ENCODE assay signal across 9 cellular contexts in the genomic region with DNA sequence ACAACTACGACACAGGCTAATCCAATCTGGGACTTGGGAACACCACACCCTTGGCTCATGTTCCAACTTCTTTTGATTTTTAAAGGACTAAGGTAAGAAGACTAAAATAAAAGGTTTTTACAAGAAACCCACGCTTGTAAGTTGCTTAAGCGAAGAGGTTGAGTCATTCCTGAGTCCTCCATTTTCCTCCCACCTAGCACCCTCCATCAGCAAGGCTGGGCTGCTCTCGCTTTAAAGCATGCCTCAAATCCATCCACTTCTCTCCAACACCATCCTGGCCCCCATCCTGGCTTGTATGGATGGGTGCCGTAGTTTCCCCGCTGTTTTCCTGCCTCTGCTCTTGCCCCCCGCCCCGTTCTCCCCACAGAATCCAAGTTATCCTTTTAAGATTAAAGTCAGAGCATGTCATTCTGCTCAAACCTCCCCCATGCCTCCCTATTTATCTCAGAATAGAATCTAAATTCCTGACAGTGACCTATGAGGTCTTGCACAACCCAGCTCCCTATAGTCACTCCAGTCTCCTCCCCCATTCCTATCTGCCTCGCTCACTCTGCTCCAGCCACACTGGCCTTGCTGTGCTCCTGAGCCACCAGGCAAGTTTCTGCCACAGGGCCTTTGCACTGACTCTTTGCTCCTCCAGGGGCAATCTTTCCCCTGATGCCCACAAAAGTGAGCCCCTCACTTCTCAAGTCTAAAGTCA. TPM values are rescaled to one million over a fixed set of nuclear protein-coding genes. Genes with fewer than 3 reads are reported as not detected.
DNase-seq lines count a peak whose midpoint lies in the region; ATAC-seq, FAIRE-seq and TF ChIP-seq lines count a peak whose summit lies in the region.
"Had no signal": no experiment of that assay in that cellular context is flagged by ENCODE, and none has a peak within 500 bp of the region (broad histone marks: within the 10 kb centered on the region; RNA-seq: fewer than 3 reads in every experiment).

No MANE protein-coding gene starts in this region.

- FAIRE-seq in HTR-8/SVneo (lab: Jason Lieb, UNC) (no peak), GM12878 (lab: Jason Lieb, UNC) (no peak)

- H3K4me1 ChIP-seq in GM12878 (ENCODE audit: control insufficient read depth, insufficient read depth, low read length) (peaks cover 17% of the 10 kb centered on the region), gastroesophageal sphincter (peaks cover 0 to 19% (median 0%) of the 10 kb centered on the region in 3 donors)

- H3K4me3 ChIP-seq in GM12878 (no peak overlapping the region), gastroesophageal sphincter (no peak overlapping the region)

- SMC1A ChIA-PET in GM12878 (lab: Charles Lee; ENCODE audit: uncharacterized antibody, unreplicated experiment): interaction anchor here (0.9 to 3.7 kb wide), 2 partner anchors 26 to 77 kb away, joined by 3 to 22 read pairs; no protein-coding TSS in a partner anchor

- peaks cover 39% of the 10 kb centered on the region for H3K79me2 ChIP-seq in GM12878 (ENCODE audit: control insufficient read depth, insufficient read depth, low read length)

- RAD21 ChIA-PET in GM12878 (lab: Charles Lee; ENCODE audit: unreplicated experiment): interaction anchor here (2.3 to 2.9 kb wide), 2 partner anchors 72 to 77 kb away, joined by 10 to 13 read pairs; no protein-coding TSS in a partner anchor

- DNase-seq in A172 (ENCODE audit: low spot score) (peak; percentile 75), HTR-8/SVneo (ENCODE audit: insufficient read length, low spot score) (peak; percentile 75), GM12878 (ENCODE audit: low read depth, low spot score) (no peak), left colon (no peak), NCI-H526 treated with DMSO at 0.1 percent for 48 hours (lab: John Stamatoyannopoulos, UW) (no peak), globus pallidus (ENCODE audit: low spot score) (no peak)
- DNase-seq: CD4-positive, CD25-positive, alpha-beta regulatory T cell had no signal

- TF ChIP-seq POLR2A in GM12878 (IDR thresholded peaks at IDR 0.05; ENCODE audit: low read depth, low read length) (no peak), gastroesophageal sphincter (IDR thresholded peaks at IDR 0.05) (no peak)

- 94% methylated on average over 9 of the region's 9 CpGs for WGBS in GM12878 (ENCODE audit: insufficient coverage, insufficient replicate concordance, low lambda C conversion rate, missing lambda C conversion rate)
- WGBS in gastroesophageal sphincter (ENCODE audit: low coverage in 1 of 2), 2 donors: 81 to 94% methylated on average over 7 to 8 of the region's 9 CpGs

- no peak for TF ChIP-seq CTCF in GM12878 (IDR thresholded peaks at IDR 0.05 in 2 of 3, conservative IDR thresholded peaks at IDR 0.05 in 1 of 3; ENCODE audit: control insufficient read depth in 2 of 3, extremely low read depth in 1 of 3, insufficient read depth in 1 of 3, low read depth in 3 of 3, low read length in 3 of 3)
- no peak for TF ChIP-seq CTCF in gastroesophageal sphincter (IDR thresholded peaks at IDR 0.05)

- ATAC-seq in GM12878: 0 out of 3 replicates have a peak, but pooled peaks have one; percentile 9
- peak; percentile 38 for ATAC-seq in left colon
- ATAC-seq in GM21528 (IDR thresholded peaks at IDR 0.05; ENCODE audit: low FRiP score, unreplicated experiment): no peak
- no peak for ATAC-seq in gastroesophageal sphincter

- H3K27ac ChIP-seq in GM12878 (ENCODE audit: control insufficient read depth, insufficient read depth) (peak overlapping the region; percentile 20; the same call in 1 of the 2 replicates), gastroesophageal sphincter (no peak overlapping the region)

- H2AFZ ChIP-seq in GM12878 (ENCODE audit: control insufficient read depth, low read depth, low read length): no peak overlapping the region

- H3K9me3 ChIP-seq in GM12878 (replicated peaks; ENCODE audit: control insufficient read depth, insufficient read depth, low read length) (peaks cover 5% of the 10 kb centered on the region; the same call in 1 of the 3 replicates), gastroesophageal sphincter (no peaks in the 10 kb centered on the region)

- POLR2A ChIA-PET in GM12878 (lab: Charles Lee): interaction anchor here (1.5 to 3.3 kb wide), 2 partner anchors 32 to 42 kb away, joined by 3 to 12 read pairs; no protein-coding TSS in a partner anchor

- no peak overlapping the region for H3K4me2 ChIP-seq in GM12878 (ENCODE audit: control insufficient read depth, insufficient read depth)

- CTCF ChIA-PET in GM12878 (lab: Yijun Ruan, JAX): interaction anchor here (3.6 kb wide), 1 partner anchor 77 kb away, joined by 30 read pairs; no protein-coding TSS in a partner anchor

- TF ChIP-seq EP300 in GM12878 (IDR thresholded peaks at IDR 0.05; ENCODE audit: borderline replicate concordance in 1 of 2, control insufficient read depth in 1 of 2, low read depth in 2 of 2, low read length in 2 of 2) (no peak), gastroesophageal sphincter (IDR thresholded peaks at IDR 0.05) (no peak)

- intact Hi-C loops in GM12878 (cut with micrococcal nuclease; ENCODE audit: unreplicated experiment): loop anchor here (2.0 kb wide), 1 partner anchor 54 kb away; no protein-coding TSS in a partner anchor
- intact Hi-C loops in left colon (cut with DNase I, micrococcal nuclease): no loop called here

- H3K9ac ChIP-seq in GM12878 (ENCODE audit: control insufficient read depth, insufficient read depth, low read length): no peak overlapping the region

- H3K27me3 ChIP-seq in GM12878 (replicated peaks in 1 of 2; ENCODE audit: control insufficient read depth in 2 of 2, insufficient read depth in 2 of 2, low read length in 1 of 2): no peaks in the 10 kb centered on the region
- H3K27me3 ChIP-seq in gastroesophageal sphincter: no peaks in the 10 kb centered on the region

- in situ Hi-C loops in GM12878 (cut with MboI): no loop called here

- H4K20me1 ChIP-seq in GM12878 (ENCODE audit: control insufficient read depth, insufficient read depth): no peaks in the 10 kb centered on the region

- H3K36me3 ChIP-seq in GM12878 (ENCODE audit: control insufficient read depth in 2 of 2, insufficient read depth in 2 of 2, low read length in 1 of 2) (peaks cover 0 to 15% of the 10 kb centered on the region in 2 experiments; a peak in 2 of 4 replicates), gastroesophageal sphincter (no peaks in the 10 kb centered on the region)

- BruUV-seq in GM12878 (replicated peaks; lab: Mats Ljungman, UMichigan): no TSS peak

- no peak for TF ChIP-seq RAD21 in GM12878 (IDR thresholded peaks at IDR 0.05; ENCODE audit: insufficient read depth, low read depth, low read length)

TF ChIP-seq in GM12878, 131 proteins besides CTCF, POLR2A, EP300 and RAD21:
- no peak for TF ChIP-seq TCF7 (IDR thresholded peaks at IDR 0.05; ENCODE audit: borderline replicate concordance)
- no peak for TF ChIP-seq CHD4 (IDR thresholded peaks at IDR 0.05)
- no peak for TF ChIP-seq SUPT20H (IDR thresholded peaks at IDR 0.05; ENCODE audit: borderline replicate concordance, control insufficient read depth, low read depth, low read length)

RNA-seq across cellular contexts. Expression of gene SCARB1, which starts 34.5 kb away (rescaled TPM):
- 16.4 and 27.3 TPM in 2 replicates for total RNA-seq in A172 (2014; rRNA removed; shearing (Covaris generic))
- total RNA-seq in GM12878 (2013; cell fraction: nucleolus; rRNA removed): 359 and 403 TPM in 2 replicates
- total RNA-seq in GM12878 (2014; rRNA removed) (46.5 and 51.4 TPM in 2 replicates), GM12878 (2014; rRNA removed; fragmentation: Illumina TruSeq; extraction: Trizol) (27.9 and 29.9 TPM in 2 replicates), GM12878 (2021) (102 and 104 TPM in 2 replicates), left colon (10 to 100 TPM; 39.1 to 66.1 TPM), gastroesophageal sphincter (10 to 100 TPM in 3 of 4 donors, 1 to 10 TPM in 1; 6.8 to 13.9 (median 11.5) TPM)
- 27.3 TPM for polyA plus RNA-seq in GM12878 (2011; ENCODE audit: low read depth)
- polyA plus RNA-seq in GM12878 (2011; rRNA removed) (50.6 and 89.3 TPM in 2 replicates), GM12878 (2014; fragmentation: Illumina TruSeq; extraction: Trizol) (66.0 and 78.8 TPM in 2 replicates), GM12878 (2014; fragmentation: Nextera tagmentation; extraction: Ambion mirVana) (1 to 10 TPM in 1 of 2 experiments, under 1 TPM in 1; 0.34 to 3.3 TPM), GM12878 (2014; rRNA removed) (81.4 and 89.5 TPM in 2 replicates), GM12878 (2016; fragmentation: Nextera tagmentation; extraction: Ambion mirVana) (10 to 100 TPM; 62.8 to 63.3 TPM)
- 131 and 137 TPM in 2 replicates for polyA plus RNA-seq in GM12878 (2011; cell fraction: cytosol; rRNA removed)
- 542 and 556 TPM in 2 replicates for polyA plus RNA-seq in GM12878 (2011; cell fraction: nucleus; rRNA removed)
- 61.4 and 89.0 TPM in 2 replicates for polyA plus RNA-seq in GM12878 (2012)
- 89.0 and 116 TPM in 2 replicates for polyA minus RNA-seq in GM12878 (2011; rRNA and poly(A)+ RNA removed)
- polyA minus RNA-seq in GM12878 (2011; cell fraction: cytosol; rRNA and poly(A)+ RNA removed): 31.7 and 37.7 TPM in 2 replicates
- 70.1 and 83.4 TPM in 2 replicates for polyA minus RNA-seq in GM12878 (2011; cell fraction: nucleus; rRNA and poly(A)+ RNA removed)

Comparison
In these comparisons a context has a peak if more than half of its experiments do, and no peak if none do; other contexts are left out.
1. DNase-seq: peak in A172 (single experiment) and HTR-8/SVneo (single experiment); none in GM12878 (single experiment), left colon (0 of 2), NCI-H526 treated with DMSO at 0.1 percent for 48 hours (single experiment) and globus pallidus (single experiment).
2. ATAC-seq: peak in GM12878 (single experiment) and left colon (single experiment); none in GM21528 (single experiment) and gastroesophageal sphincter (single experiment).